9 cellular contexts compared by ENCODE assay signal in the genomic region with DNA sequence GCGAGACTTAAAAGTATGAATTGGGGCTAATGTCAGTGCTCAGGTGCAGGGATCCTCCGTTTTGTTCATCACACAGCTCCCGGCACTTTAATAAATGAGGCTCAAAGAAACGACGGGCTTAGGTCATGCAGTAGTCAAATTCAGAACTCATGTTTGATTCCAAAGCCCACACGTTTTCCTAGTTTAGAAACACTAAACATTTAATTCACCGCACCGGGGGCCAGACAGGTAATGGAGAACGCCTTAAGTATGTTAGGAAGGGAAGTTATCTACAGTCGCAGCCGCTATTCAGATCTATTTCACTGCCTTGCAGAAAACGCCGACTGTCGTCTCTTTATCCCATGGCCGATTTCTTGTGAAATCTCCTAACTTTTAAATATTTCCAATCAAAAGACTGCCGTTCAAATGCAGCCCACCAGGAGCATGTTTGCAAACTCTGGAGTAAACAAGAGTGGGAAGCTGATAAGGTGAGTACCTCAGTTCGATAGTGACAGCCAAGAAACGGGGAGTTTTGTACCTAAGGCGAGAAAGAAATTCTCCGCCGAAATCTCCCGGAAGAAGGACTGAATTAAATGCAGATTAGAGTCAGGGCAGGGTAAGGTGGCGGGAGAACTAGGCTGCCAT. TPM values are rescaled to one million over a fixed set of nuclear protein-coding genes. Genes with fewer than 3 reads are reported as not detected.
A peak's percentile ranks its signal among the peaks of the same experiment; 100 is the strongest.
DNase-seq lines count a peak whose midpoint lies in the region; ATAC-seq, FAIRE-seq and TF ChIP-seq lines count a peak whose summit lies in the region.
"Had no signal": no experiment of that assay in that cellular context is flagged by ENCODE, and none has a peak within 500 bp of the region (broad histone marks: within the 10 kb centered on the region; RNA-seq: fewer than 3 reads in every experiment).

No MANE protein-coding gene starts in this region.

- H3K9me3 ChIP-seq in GM12878 (replicated peaks; ENCODE audit: control insufficient read depth, insufficient read depth, low read length): no peaks in the 10 kb centered on the region
- H3K9me3 ChIP-seq in vagina: no peaks in the 10 kb centered on the region

- RAD21 ChIA-PET in GM12878 (lab: Charles Lee; ENCODE audit: unreplicated experiment): no interaction called here

- H4K20me1 ChIP-seq in GM12878 (ENCODE audit: control insufficient read depth, insufficient read depth): no peaks in the 10 kb centered on the region

- H3K9ac ChIP-seq in GM12878 (ENCODE audit: control insufficient read depth, insufficient read depth, low read length): peak overlapping the region; percentile 84

- FAIRE-seq in GM12878 (lab: Jason Lieb, UNC): peak; percentile 23
- FAIRE-seq: endometrium had no signal

- TSS peak; percentile 99 for BruUV-seq in GM12878 (replicated peaks; lab: Mats Ljungman, UMichigan)

- peak overlapping the region; percentile 84 for H3K4me3 ChIP-seq in GM12878
- H3K4me3 ChIP-seq in vagina: peak overlapping the region; percentile 69 to 71

- H3K27ac ChIP-seq in GM12878 (ENCODE audit: control insufficient read depth, insufficient read depth) (peak overlapping the region; percentile 73), vagina (peak overlapping the region; percentile 85)

- SMC1A ChIA-PET in GM12878 (lab: Charles Lee; ENCODE audit: uncharacterized antibody, unreplicated experiment): interaction anchor here (1.4 kb wide), 1 partner anchor 212 kb away, joined by 3 read pairs; no protein-coding TSS in a partner anchor

- ATAC-seq in GM12878 (no peak), HG02870 (IDR thresholded peaks at IDR 0.05; ENCODE audit: unreplicated experiment) (no peak)

- WGBS in GM12878 (ENCODE audit: insufficient coverage, insufficient replicate concordance, low lambda C conversion rate, missing lambda C conversion rate): 35% methylated on average over 23 of the region's 23 CpGs

- TF ChIP-seq RAD21 in GM12878 (IDR thresholded peaks at IDR 0.05; ENCODE audit: insufficient read depth, low read depth, low read length): no peak

- intact Hi-C loops in GM12878 (cut with micrococcal nuclease; ENCODE audit: unreplicated experiment): no loop called here
- intact Hi-C loops in vagina (cut with DNase I): no loop called here

- no peak for TF ChIP-seq EP300 in GM12878 (IDR thresholded peaks at IDR 0.05; ENCODE audit: borderline replicate concordance in 1 of 2, control insufficient read depth in 1 of 2, low read depth in 2 of 2, low read length in 2 of 2)

- H2AFZ ChIP-seq in GM12878 (ENCODE audit: control insufficient read depth, low read depth, low read length): peak overlapping the region; percentile 98

- H3K4me2 ChIP-seq in GM12878 (ENCODE audit: control insufficient read depth, insufficient read depth): peak overlapping the region; percentile 79

- CTCF ChIA-PET in GM12878 (lab: Yijun Ruan, JAX): interaction anchor here (0.9 to 1.9 kb wide), 5 partner anchors 10 to 54 kb away, joined by 3 to 10 read pairs (median 5); no protein-coding TSS in a partner anchor

- H3K36me3 ChIP-seq in GM12878 (ENCODE audit: control insufficient read depth in 2 of 2, insufficient read depth in 2 of 2, low read length in 1 of 2) (no peaks in the 10 kb centered on the region), vagina (no peaks in the 10 kb centered on the region)

- TF ChIP-seq CTCF in GM12878 (IDR thresholded peaks at IDR 0.05 in 2 of 3, conservative IDR thresholded peaks at IDR 0.05 in 1 of 3; ENCODE audit: control insufficient read depth in 2 of 3, extremely low read depth in 1 of 3, insufficient read depth in 1 of 3, low read depth in 3 of 3, low read length in 3 of 3) (no peak), vagina (IDR thresholded peaks at IDR 0.05) (no peak)

- H3K27me3 ChIP-seq in GM12878 (replicated peaks in 1 of 2; ENCODE audit: control insufficient read depth in 2 of 2, insufficient read depth in 2 of 2, low read length in 1 of 2): no peaks in the 10 kb centered on the region
- H3K27me3 ChIP-seq in vagina: no peaks in the 10 kb centered on the region

- no peaks in the 10 kb centered on the region for H3K79me2 ChIP-seq in GM12878 (ENCODE audit: control insufficient read depth, insufficient read depth, low read length)

- in situ Hi-C loops in GM12878 (cut with MboI): no loop called here

- H3K4me1 ChIP-seq in GM12878 (ENCODE audit: control insufficient read depth, insufficient read depth, low read length): no peaks in the 10 kb centered on the region
- H3K4me1 ChIP-seq in vagina: peaks cover 15% of the 10 kb centered on the region

- TF ChIP-seq POLR2A in GM12878 (IDR thresholded peaks at IDR 0.05; ENCODE audit: low read depth, low read length): no peak
- TF ChIP-seq POLR2A in vagina (IDR thresholded peaks at IDR 0.05): no peak

- DNase-seq in stimulated activated CD4-positive, alpha-beta T cell treated with anti-CD3 and anti-CD28 coated beads, Interleukin-4, amount 100 ng/mL, for 24 hours: peak; percentile 4
- DNase-seq in stimulated activated CD4-positive, alpha-beta T cell treated with anti-CD3 and anti-CD28 coated beads, Interleukin-2, amount 100 ng/mL, for 24 hours: no peak
- DNase-seq in GM12878 (ENCODE audit: low read depth, low spot score) (no peak), medulla oblongata (ENCODE audit: extremely low spot score) (peak; percentile 10), vagina (ENCODE audit: extremely low spot score in 2 of 2) (no peak), hypothalamus (lab: John Stamatoyannopoulos, UW) (no peak), NCI-H187 treated with DMSO at 0.1 percent for 48 hours (lab: John Stamatoyannopoulos, UW) (no peak)

- POLR2A ChIA-PET in GM12878 (lab: Charles Lee): interaction anchor here (0.6 kb wide), 1 partner anchor 191 kb away, joined by 3 read pairs; no protein-coding TSS in a partner anchor

TF ChIP-seq in GM12878, 131 proteins besides CTCF, POLR2A, EP300 and RAD21 (continues in another document):
- TF ChIP-seq PAX8 (IDR thresholded peaks at IDR 0.05) (no peak), TCF12 (IDR thresholded peaks at IDR 0.05; ENCODE audit: low read depth, low read length) (0 out of 2 replicates have a peak, but pooled peaks have one; percentile 2)

RNA-seq across cellular contexts. Expression of a gene that starts 0.6 kb away (rescaled TPM):
- total RNA-seq in GM12878 (2013; cell fraction: nucleolus; rRNA removed): 0.38 TPM in 1 of 2 replicates, not detected in the other
- total RNA-seq in GM12878 (2014; rRNA removed): 0.38 and 0.56 TPM in 2 replicates
- total RNA-seq in GM12878 (2014; rRNA removed; fragmentation: Illumina TruSeq; extraction: Trizol): not detected in 2 replicates
- total RNA-seq in GM12878 (2021): 0.24 TPM in 1 of 2 replicates, not detected in the other
- not detected for polyA plus RNA-seq in GM12878 (2011; ENCODE audit: low read depth)
- polyA plus RNA-seq in GM12878 (2011; rRNA removed): not detected in 2 replicates
- 0.04 TPM in 1 of 2 replicates, not detected in the other for polyA plus RNA-seq in GM12878 (2011; cell fraction: cytosol; rRNA removed)
- polyA plus RNA-seq in GM12878 (2011; cell fraction: nucleus; rRNA removed): 0.13 TPM in 1 of 2 replicates, not detected in the other
- polyA plus RNA-seq in GM12878 (2012): not detected in 2 replicates
- not detected in 2 replicates for polyA plus RNA-seq in GM12878 (2014; fragmentation: Illumina TruSeq; extraction: Trizol)
- under 1 TPM in 1 of 2 experiments, not detected in 1; 0.10 TPM for polyA plus RNA-seq in GM12878 (2014; fragmentation: Nextera tagmentation; extraction: Ambion mirVana)
- polyA plus RNA-seq in GM12878 (2014; rRNA removed): not detected in 2 replicates
- not detected for polyA plus RNA-seq in GM12878 (2016; fragmentation: Nextera tagmentation; extraction: Ambion mirVana)
- 0.22 and 0.36 TPM in 2 replicates for polyA minus RNA-seq in GM12878 (2011; rRNA and poly(A)+ RNA removed)
- polyA minus RNA-seq in GM12878 (2011; cell fraction: cytosol; rRNA and poly(A)+ RNA removed): not detected in 2 replicates
- 2.5 and 2.7 TPM in 2 replicates for polyA minus RNA-seq in GM12878 (2011; cell fraction: nucleus; rRNA and poly(A)+ RNA removed)
- total RNA-seq in vagina: not detected

RNA-seq across cellular contexts. Expression of a gene that starts 0.6 kb away (rescaled TPM):
- total RNA-seq in GM12878 (2013; cell fraction: nucleolus; rRNA removed): 65.4 and 69.1 TPM in 2 replicates
- total RNA-seq in GM12878 (2014; rRNA removed) (8.0 and 10.6 TPM in 2 replicates), GM12878 (2014; rRNA removed; fragmentation: Illumina TruSeq; extraction: Trizol) (9.3 and 9.6 TPM in 2 replicates), GM12878 (2021) (9.1 and 9.4 TPM in 2 replicates), vagina (37.1 TPM)
- polyA plus RNA-seq in GM12878 (2011; ENCODE audit: low read depth): 8.2 TPM
- polyA plus RNA-seq in GM12878 (2011; rRNA removed) (22.1 and 33.4 TPM in 2 replicates), GM12878 (2014; fragmentation: Illumina TruSeq; extraction: Trizol) (10.2 and 22.7 TPM in 2 replicates), GM12878 (2014; fragmentation: Nextera tagmentation; extraction: Ambion mirVana) (10 to 100 TPM in 1 of 2 experiments, 1 to 10 TPM in 1; 9.5 to 13.7 TPM), GM12878 (2014; rRNA removed) (6.4 and 7.2 TPM in 2 replicates), GM12878 (2016; fragmentation: Nextera tagmentation; extraction: Ambion mirVana) (10 to 100 TPM; 13.7 to 14.4 TPM)
- 12.4 and 12.8 TPM in 2 replicates for polyA plus RNA-seq in GM12878 (2011; cell fraction: cytosol; rRNA removed)
- polyA plus RNA-seq in GM12878 (2011; cell fraction: nucleus; rRNA removed): 31.0 and 46.3 TPM in 2 replicates
- polyA plus RNA-seq in GM12878 (2012): 10.6 and 10.7 TPM in 2 replicates
- polyA minus RNA-seq in GM12878 (2011; rRNA and poly(A)+ RNA removed): 20.0 and 27.1 TPM in 2 replicates
- 2.8 and 12.0 TPM in 2 replicates for polyA minus RNA-seq in GM12878 (2011; cell fraction: cytosol; rRNA and poly(A)+ RNA removed)
- polyA minus RNA-seq in GM12878 (2011; cell fraction: nucleus; rRNA and poly(A)+ RNA removed): 18.9 and 26.3 TPM in 2 replicates

RNA-seq across cellular contexts. Expression of a gene that starts 30.9 kb away (rescaled TPM):
- not detected in 2 replicates for total RNA-seq in GM12878 (2013; cell fraction: nucleolus; rRNA removed)
- total RNA-seq in GM12878 (2014; rRNA removed) (not detected in 2 replicates), GM12878 (2014; rRNA removed; fragmentation: Illumina TruSeq; extraction: Trizol) (not detected in 2 replicates), GM12878 (2021) (not detected in 2 replicates), vagina (not detected)
- not detected for polyA plus RNA-seq in GM12878 (2011; ENCODE audit: low read depth)
- polyA plus RNA-seq in GM12878 (2011; rRNA removed) (not detected in 2 replicates), GM12878 (2014; fragmentation: Illumina TruSeq; extraction: Trizol) (not detected in 2 replicates), GM12878 (2014; fragmentation: Nextera tagmentation; extraction: Ambion mirVana) (not detected), GM12878 (2014; rRNA removed) (not detected in 2 replicates), GM12878 (2016; fragmentation: Nextera tagmentation; extraction: Ambion mirVana) (not detected)
- not detected in 2 replicates for polyA plus RNA-seq in GM12878 (2011; cell fraction: cytosol; rRNA removed)
- not detected in 2 replicates for polyA plus RNA-seq in GM12878 (2011; cell fraction: nucleus; rRNA removed)
- polyA plus RNA-seq in GM12878 (2012): not detected in 2 replicates
- polyA minus RNA-seq in GM12878 (2011; rRNA and poly(A)+ RNA removed): not detected in 2 replicates
- polyA minus RNA-seq in GM12878 (2011; cell fraction: cytosol; rRNA and poly(A)+ RNA removed): not detected in 2 replicates
- not detected in 2 replicates for polyA minus RNA-seq in GM12878 (2011; cell fraction: nucleus; rRNA and poly(A)+ RNA removed)

Comparison
In these comparisons a context has a peak if more than half of its experiments do, and no peak if none do; other contexts are left out.
1. DNase-seq: peak in stimulated activated CD4-positive, alpha-beta T cell treated with anti-CD3 and anti-CD28 coated beads, Interleukin-4, amount 100 ng/mL, for 24 hours (single experiment) and medulla oblongata (single experiment); none in stimulated activated CD4-positive, alpha-beta T cell treated with anti-CD3 and anti-CD28 coated beads, Interleukin-2, amount 100 ng/mL, for 24 hours (0 of 2), GM12878 (single experiment), vagina (0 of 2), hypothalamus (0 of 51) and NCI-H187 treated with DMSO at 0.1 percent for 48 hours (single experiment).